20 cellular contexts compared by ENCODE assay signal in the genomic region with DNA sequence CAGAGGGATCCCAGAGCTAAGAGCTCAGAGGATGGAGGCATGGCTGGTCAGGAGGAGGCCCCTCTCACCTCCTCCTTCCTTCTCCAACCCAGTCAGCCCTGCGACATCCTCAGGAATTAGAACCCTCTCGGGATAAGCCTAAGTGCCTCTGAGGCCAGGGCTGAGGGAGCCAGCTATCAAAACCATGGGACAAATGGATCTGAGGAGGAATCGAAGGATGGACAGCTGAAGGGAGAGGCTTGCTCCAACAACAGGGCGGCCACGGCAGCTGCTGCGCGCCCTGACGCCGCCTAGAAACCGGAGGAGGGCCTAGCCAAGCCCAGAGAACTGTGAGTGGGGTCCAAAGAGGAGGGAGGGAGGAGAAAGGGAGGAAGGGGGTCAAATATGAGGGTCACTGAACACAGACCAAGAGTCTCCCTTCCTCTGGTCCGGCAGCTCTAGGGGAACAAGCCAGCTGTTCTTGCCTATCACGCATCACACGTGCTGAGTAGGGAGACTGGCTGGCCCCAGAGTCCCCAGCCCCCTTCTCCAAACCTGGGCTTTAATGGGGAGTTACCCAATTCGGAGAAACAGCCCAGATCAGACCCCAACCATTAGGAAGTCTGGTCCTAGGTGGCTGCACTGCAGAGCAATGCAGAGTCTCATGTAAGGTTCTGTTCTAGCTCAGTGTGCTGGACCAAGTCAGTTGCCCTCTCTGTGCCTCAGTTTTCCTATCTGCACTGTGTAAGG. TPM values are rescaled to one million over a fixed set of nuclear protein-coding genes. Genes with fewer than 3 reads are reported as not detected.
"Had no signal": no experiment of that assay in that cellular context is flagged by ENCODE, and none has a peak within 500 bp of the region (broad histone marks: within the 10 kb centered on the region; RNA-seq: fewer than 3 reads in every experiment).

No MANE protein-coding gene starts in this region.

- H3K9me3 ChIP-seq: gastroesophageal sphincter, neutrophil had no signal

- DNase-seq: activated CD4-positive, alpha-beta T cell treated with anti-CD3 and anti-CD28 coated beads for 36 hours; activated CD8-positive, alpha-beta memory T cell treated with anti-CD3 and anti-CD28 coated beads, Interleukin-2, amount 50 U/mL, for 4 hours; activated CD8-positive, alpha-beta T cell treated with anti-CD3 and anti-CD28 coated beads for 36 hours; activated naive CD4-positive, alpha-beta T cell treated with anti-CD3 and anti-CD28 coated beads for 36 hours; activated T-cell treated with anti-CD3 and anti-CD28 coated beads, Interleukin-2, amount 50 U/mL, for 72 hours; midbrain; naive thymus-derived CD8-positive, alpha-beta T cell; right cardiac atrium; stimulated activated CD4-positive, alpha-beta T cell treated with anti-CD3 and anti-CD28 coated beads, Interleukin-12 subunit alpha, Interleukin-12 subunit beta, amount 100 ng/mL, for 4 hours; T1000 had no signal

- H3K9me3 Mint-ChIP-seq: activated CD8-positive, alpha-beta T cell treated with anti-CD3 and anti-CD28 coated beads for 36 hours; activated naive CD4-positive, alpha-beta T cell treated with anti-CD3 and anti-CD28 coated beads for 36 hours; activated T-cell treated with anti-CD3 and anti-CD28 coated beads, Interleukin-2, amount 50 U/mL, for 72 hours; stimulated activated naive CD8-positive, alpha-beta T cell treated with anti-CD3 and anti-CD28 coated beads, Interleukin-15, Interleukin-2, amounts not matched to agents 100 ng/mL and 50 ng/mL, for 24 hours had no signal

- H3K27ac ChIP-seq: cardiac muscle cell, gastroesophageal sphincter, hepatocyte, neutrophil had no signal

- H3K4me3 ChIP-seq: cardiac muscle cell, gastroesophageal sphincter, hepatocyte had no signal

- H3K27ac Mint-ChIP-seq: activated CD4-positive, alpha-beta T cell treated with anti-CD3 and anti-CD28 coated beads for 36 hours; activated CD8-positive, alpha-beta T cell treated with anti-CD3 and anti-CD28 coated beads for 36 hours; activated naive CD4-positive, alpha-beta T cell treated with anti-CD3 and anti-CD28 coated beads for 36 hours; activated T-cell treated with anti-CD3 and anti-CD28 coated beads, Interleukin-2, amount 50 U/mL, for 72 hours; stimulated activated naive CD8-positive, alpha-beta T cell treated with anti-CD3 and anti-CD28 coated beads, Interleukin-15, Interleukin-2, amounts not matched to agents 100 ng/mL and 50 ng/mL, for 24 hours had no signal

- H3K36me3 ChIP-seq: cardiac muscle cell, gastroesophageal sphincter, neutrophil had no signal

RNA-seq across cellular contexts. Expression of gene HOXB13, which starts 5.9 kb away (rescaled TPM):
- total RNA-seq: activated CD4-positive, alpha-beta T cell treated with anti-CD3 and anti-CD28 coated beads for 36 hours; activated CD8-positive, alpha-beta T cell treated with anti-CD3 and anti-CD28 coated beads for 36 hours; activated naive CD4-positive, alpha-beta T cell treated with anti-CD3 and anti-CD28 coated beads for 36 hours; activated T-cell treated with anti-CD3 and anti-CD28 coated beads, Interleukin-2, amount 50 U/mL, for 72 hours; cardiac muscle cell; epithelial cell of proximal tubule; gastroesophageal sphincter; kidney epithelial cell; naive thymus-derived CD8-positive, alpha-beta T cell; posterior vena cava; right cardiac atrium; temporal lobe had no signal

RNA-seq across cellular contexts. Expression of gene PRAC2, which starts 11.5 kb away (rescaled TPM):
- total RNA-seq: activated CD4-positive, alpha-beta T cell treated with anti-CD3 and anti-CD28 coated beads for 36 hours; activated CD8-positive, alpha-beta T cell treated with anti-CD3 and anti-CD28 coated beads for 36 hours; activated naive CD4-positive, alpha-beta T cell treated with anti-CD3 and anti-CD28 coated beads for 36 hours; activated T-cell treated with anti-CD3 and anti-CD28 coated beads, Interleukin-2, amount 50 U/mL, for 72 hours; cardiac muscle cell; epithelial cell of proximal tubule; gastroesophageal sphincter; hepatocyte; kidney epithelial cell; lower leg skin; naive thymus-derived CD8-positive, alpha-beta T cell; posterior vena cava; right cardiac atrium; temporal lobe had no signal

RNA-seq across cellular contexts. Expression of gene PRAC1, which starts 12.2 kb away (rescaled TPM):
- total RNA-seq: activated CD4-positive, alpha-beta T cell treated with anti-CD3 and anti-CD28 coated beads for 36 hours; activated CD8-positive, alpha-beta T cell treated with anti-CD3 and anti-CD28 coated beads for 36 hours; activated naive CD4-positive, alpha-beta T cell treated with anti-CD3 and anti-CD28 coated beads for 36 hours; activated T-cell treated with anti-CD3 and anti-CD28 coated beads, Interleukin-2, amount 50 U/mL, for 72 hours; cardiac muscle cell; epithelial cell of proximal tubule; gastroesophageal sphincter; hepatocyte; kidney epithelial cell; lower leg skin; naive thymus-derived CD8-positive, alpha-beta T cell; posterior vena cava; right cardiac atrium; temporal lobe had no signal
